ENCODE assay signal across 28 cellular contexts in genomic region chr1:228753236-228753741, GRCh38.
"Had no signal": no experiment of that assay in that cellular context is flagged by ENCODE, and none has a peak within 500 bp of the region (broad histone marks: within the 10 kb centered on the region; RNA-seq: fewer than 3 reads in every experiment).

No MANE protein-coding gene starts in this region.

- H3K36me3 Mint-ChIP-seq: mesothelial cell of epicardium; natural killer cell treated with Interleukin-12 subunit alpha and Interleukin-12 subunit beta and Interleukin-15 and Interleukin-18, amount 100 ng/mL, for 72 hours; stimulated activated memory B cell treated with anti-CD40 and anti-IgM and Interleukin-4, amounts not matched to agents 10 μg/mL and 1 μg/mL and 100 μg/mL, for 72 hours; type B pancreatic cell had no signal

- H3K4me1 Mint-ChIP-seq: naive B cell; stimulated activated memory B cell treated with anti-CD40 and anti-IgM and Interleukin-4, amounts not matched to agents 10 μg/mL and 1 μg/mL and 100 μg/mL, for 72 hours had no signal

- H3K27ac Mint-ChIP-seq: effector memory CD8-positive, alpha-beta T cell; mesothelial cell of epicardium; naive B cell; natural killer cell treated with Interleukin-12 subunit alpha and Interleukin-12 subunit beta and Interleukin-15 and Interleukin-18, amount 100 ng/mL, for 72 hours; progenitor cell of endocrine pancreas; stimulated activated memory B cell treated with anti-CD40 and anti-IgM and Interleukin-4, amounts not matched to agents 10 μg/mL and 1 μg/mL and 100 μg/mL, for 72 hours; type B pancreatic cell had no signal

- H3K9me3 Mint-ChIP-seq: natural killer cell treated with Interleukin-12 subunit alpha and Interleukin-12 subunit beta and Interleukin-15 and Interleukin-18, amount 100 ng/mL, for 72 hours; neural crest cell; type B pancreatic cell had no signal

- ATAC-seq: effector memory CD8-positive, alpha-beta T cell; left lung; mucosa of descending colon; natural killer cell treated with Interleukin-12 subunit alpha and Interleukin-12 subunit beta and Interleukin-15 and Interleukin-18, amount 100 ng/mL, for 72 hours; pancreas; stimulated activated memory B cell treated with anti-CD40 and anti-IgM and Interleukin-4, amounts not matched to agents 10 μg/mL and 1 μg/mL and 100 μg/mL, for 72 hours; stimulated activated naive CD8-positive, alpha-beta T cell treated with anti-CD3 and anti-CD28 coated beads, Interleukin-15, Interleukin-2, amounts not matched to agents 100 U/mL and 50 U/mL, for 24 hours had no signal

- DNase-seq: cortex of kidney; effector memory CD8-positive, alpha-beta T cell; erythroblast; esophagus squamous epithelium; foreskin melanocyte; glutamatergic neuron; heart right ventricle; hippocampal formation; left cardiac atrium; left lung; mesenchymal stem cell; mucosa of descending colon; naive B cell; pancreas; sigmoid colon; spleen; stimulated activated CD4-positive, alpha-beta T cell treated with anti-CD3 and anti-CD28 coated beads, Interleukin-4, amount 100 ng/mL, for 4 hours; stimulated activated naive CD8-positive, alpha-beta T cell treated with anti-CD3 and anti-CD28 coated beads, Interleukin-15, Interleukin-2, amounts not matched to agents 100 U/mL and 50 U/mL, for 24 hours; substantia nigra; testis; tibial artery; uterus had no signal

- H3K4me3 Mint-ChIP-seq: effector memory CD8-positive, alpha-beta T cell; mesothelial cell of epicardium; naive B cell; natural killer cell treated with Interleukin-12 subunit alpha and Interleukin-12 subunit beta and Interleukin-15 and Interleukin-18, amount 100 ng/mL, for 72 hours; neural crest cell; stimulated activated memory B cell treated with anti-CD40 and anti-IgM and Interleukin-4, amounts not matched to agents 10 μg/mL and 1 μg/mL and 100 μg/mL, for 72 hours; type B pancreatic cell had no signal
